23 cellular contexts compared by ENCODE assay signal in genomic region chr21:42699196-42699595, GRCh38. TPM values are rescaled to one million over a fixed set of nuclear protein-coding genes. Genes with fewer than 3 reads are reported as not detected.
DNase-seq lines count a peak whose midpoint lies in the region; ATAC-seq and TF ChIP-seq lines count a peak whose summit lies in the region.
"Had no signal": no experiment of that assay in that cellular context is flagged by ENCODE, and none has a peak within 500 bp of the region (broad histone marks: within the 10 kb centered on the region; RNA-seq: fewer than 3 reads in every experiment).

No MANE protein-coding gene starts in this region.

- H3K36me3 Mint-ChIP-seq in stimulated activated naive B cell treated with anti-CD40 and anti-IgM and Interleukin-4, amounts not matched to agents 10 μg/mL and 1 μg/mL and 100 μg/mL, for 72 hours = peaks cover 3 to 6% of the 10 kb centered on the region in 2 donors
- H3K36me3 Mint-ChIP-seq: CD14-positive monocyte had no signal

- no peaks in the 10 kb centered on the region for H3K27me3 ChIP-seq in spleen (replicated peaks in 1 of 7)
- H3K27me3 ChIP-seq: BE2C; BLaER1 treated with 17β-estradiol and CSF1 and Interleukin-3, amounts not matched to agents 10 nM and 100 nM had no signal

- H3K4me1 Mint-ChIP-seq in stimulated activated naive B cell treated with anti-CD40 and anti-IgM and Interleukin-4, amounts not matched to agents 10 μg/mL and 1 μg/mL and 100 μg/mL, for 72 hours = no peaks in the 10 kb centered on the region
- H3K4me1 Mint-ChIP-seq: CD14-positive monocyte; CD8-positive, alpha-beta memory T cell had no signal

- intact Hi-C loops in spleen (cut with DNase I; ENCODE audit: low total_unique reads) = no loop called here

- peak; percentile 25 for DNase-seq in activated effector memory CD4-positive, alpha-beta T cell treated with anti-CD3 and anti-CD28 coated beads, Interleukin-2, amount 50 U/mL, for 16 hours
- no peak for DNase-seq in activated effector memory CD4-positive, alpha-beta T cell treated with Interleukin-2 at 50 U/mL for 16 hours
- DNase-seq in spleen (peak; percentile 51), KG1 (lab: John Stamatoyannopoulos, UW) (no peak)
- no peak for DNase-seq in stimulated activated naive B cell treated with anti-CD40 and anti-IgM and Interleukin-4, amounts not matched to agents 10 μg/mL and 1 μg/mL and 100 μg/mL, for 72 hours
- DNase-seq in activated naive CD4-positive, alpha-beta T cell treated with Interleukin-2 at 50 U/mL for 16 hours = no peak
- DNase-seq: 8988T; ACHN; AML-193; BE2C; CD4-positive, alpha-beta T cell; CD8-positive, alpha-beta memory T cell; DMS 273 treated with DMSO at 0.1 percent for 48 hours; DMS79; EL; GDM1 had no signal

- no peak overlapping the region for H3K27ac ChIP-seq in spleen
- H3K27ac ChIP-seq: A549; BLaER1 treated with 17β-estradiol and CSF1 and Interleukin-3, amounts not matched to agents 10 nM and 100 nM had no signal

- no peak overlapping the region for H3K4me3 Mint-ChIP-seq in stimulated activated naive B cell treated with anti-CD40 and anti-IgM and Interleukin-4, amounts not matched to agents 10 μg/mL and 1 μg/mL and 100 μg/mL, for 72 hours
- H3K4me3 Mint-ChIP-seq: CD14-positive monocyte; CD4-positive, alpha-beta T cell; CD8-positive, alpha-beta memory T cell; GM23338 had no signal

- TF ChIP-seq POLR2A in spleen (IDR thresholded peaks at IDR 0.05) = no peak

- no peaks in the 10 kb centered on the region for H3K9me3 ChIP-seq in spleen
- H3K9me3 ChIP-seq: A549, BE2C had no signal

- no peak for TF ChIP-seq CTCF in spleen (IDR thresholded peaks at IDR 0.05 in 8 of 11, conservative IDR thresholded peaks at IDR 0.05 in 3 of 11)

- H3K4me3 ChIP-seq in spleen = no peak overlapping the region
- H3K4me3 ChIP-seq: A549; BLaER1 treated with 17β-estradiol and CSF1 and Interleukin-3, amounts not matched to agents 10 nM and 100 nM; GM12878; GM23338 had no signal

- peak; percentile 12 for ATAC-seq in esophagus mucosa
- no peak for ATAC-seq in stimulated activated naive B cell treated with anti-CD40 and anti-IgM and Interleukin-4, amounts not matched to agents 10 μg/mL and 1 μg/mL and 100 μg/mL, for 72 hours (replicated peaks)
- ATAC-seq: A549, GM12878, GM23338, HCT116 had no signal

- H3K4me1 ChIP-seq in spleen = peaks cover 0 to 16% (median 8%) of the 10 kb centered on the region in 6 donors
- H3K4me1 ChIP-seq: A549, BE2C had no signal

- WGBS in spleen, 5 donors = 80 to 93% (median 85%) methylated on average over 5 to 6 of the region's 6 CpGs

- H3K9me3 Mint-ChIP-seq in stimulated activated naive B cell treated with anti-CD40 and anti-IgM and Interleukin-4, amounts not matched to agents 10 μg/mL and 1 μg/mL and 100 μg/mL, for 72 hours = peaks cover 0 to 2% of the 10 kb centered on the region in 2 donors
- H3K9me3 Mint-ChIP-seq: CD4-positive, alpha-beta T cell; CD8-positive, alpha-beta memory T cell had no signal

- no peak overlapping the region for H3K27ac Mint-ChIP-seq in stimulated activated naive B cell treated with anti-CD40 and anti-IgM and Interleukin-4, amounts not matched to agents 10 μg/mL and 1 μg/mL and 100 μg/mL, for 72 hours
- H3K27ac Mint-ChIP-seq: CD4-positive, alpha-beta T cell; GM23338 had no signal

- no peaks in the 10 kb centered on the region for H3K36me3 ChIP-seq in spleen
- H3K36me3 ChIP-seq: BLaER1 treated with 17β-estradiol and CSF1 and Interleukin-3, amounts not matched to agents 10 nM and 100 nM had no signal

- peaks cover 5 to 16% of the 10 kb centered on the region in 2 donors for H3K27me3 Mint-ChIP-seq in stimulated activated naive B cell treated with anti-CD40 and anti-IgM and Interleukin-4, amounts not matched to agents 10 μg/mL and 1 μg/mL and 100 μg/mL, for 72 hours
- H3K27me3 Mint-ChIP-seq: CD4-positive, alpha-beta T cell had no signal

RNA-seq across cellular contexts. Expression of gene PDE9A, which starts 45.8 kb away (rescaled TPM):
- total RNA-seq in esophagus mucosa = 1.8 TPM
- 10 to 100 TPM; 15.1 to 45.5 (median 24.9) TPM for total RNA-seq in spleen
- polyA plus RNA-seq in spleen = 10 to 100 TPM in 2 of 3 donors, 1 to 10 TPM in 1; 7.9 to 33.5 (median 18.2) TPM

Comparison
In these comparisons a context has a peak if more than half of its experiments do, and no peak if none do; other contexts are left out.
1. DNase-seq: peak in activated effector memory CD4-positive, alpha-beta T cell treated with anti-CD3 and anti-CD28 coated beads, Interleukin-2, amount 50 U/mL, for 16 hours (single experiment) and spleen (single experiment); none in activated effector memory CD4-positive, alpha-beta T cell treated with Interleukin-2 at 50 U/mL for 16 hours (single experiment), stimulated activated naive B cell treated with anti-CD40 and anti-IgM and Interleukin-4, amounts not matched to agents 10 μg/mL and 1 μg/mL and 100 μg/mL, for 72 hours (single experiment), activated naive CD4-positive, alpha-beta T cell treated with Interleukin-2 at 50 U/mL for 16 hours (single experiment) and KG1 (single experiment).